15 cellular contexts compared by ENCODE assay signal in genomic region chr1:112056354-112056753, GRCh38.
DNase-seq lines count a peak whose midpoint lies in the region; ATAC-seq lines count a peak whose summit lies in the region.
"Had no signal": no experiment of that assay in that cellular context is flagged by ENCODE, and none has a peak within 500 bp of the region (broad histone marks: within the 10 kb centered on the region; RNA-seq: fewer than 3 reads in every experiment).

No MANE protein-coding gene starts in this region.

- no peaks in the 10 kb centered on the region for H3K9me2 ChIP-seq in Karpas-422 (replicated peaks; ENCODE audit: insufficient read depth, low read length)

- H3K9ac ChIP-seq in BLaER1 (no peak overlapping the region), Karpas-422 (ENCODE audit: low read length) (no peak overlapping the region)
- H3K9ac ChIP-seq: GM23248 had no signal

- H3K4me2 ChIP-seq in BLaER1 (peak overlapping the region; percentile 80), Karpas-422 (ENCODE audit: low read depth, low read length, poor library complexity, severe bottlenecking) (no peak overlapping the region)

- H3K4me1 ChIP-seq in BLaER1 (peaks cover 64% of the 10 kb centered on the region), right cardiac atrium (ENCODE audit: control insufficient read depth, insufficient read depth, low read length) (no peaks in the 10 kb centered on the region), HAP-1 (no peaks in the 10 kb centered on the region), Karpas-422 (ENCODE audit: low read length) (peaks cover 5% of the 10 kb centered on the region)
- H3K4me1 ChIP-seq: Caco-2 had no signal

- DNase-seq in Right ventricle myocardium superior: no peak
- DNase-seq in left cardiac atrium: no peak
- no peak for DNase-seq in right cardiac atrium
- DNase-seq in HAP-1 (ENCODE audit: low spot score in 2 of 2): no peak
- DNase-seq in H7: no peak
- DNase-seq in activated CD4-positive, alpha-beta T cell treated with anti-CD3 and anti-CD28 coated beads for 48 hours: no peak
- DNase-seq in Karpas-422: no peak
- DNase-seq: Caco-2; CD4-positive, alpha-beta T cell; GM23248; HFFc6 had no signal

- intact Hi-C loops in Right ventricle myocardium superior (cut with DNase I) (no loop called here), left cardiac atrium (cut with DNase I) (no loop called here), right cardiac atrium (cut with DNase I) (loop anchor here in 1 of 4 donors (10.0 kb wide), 1 partner anchor 278 kb away; no protein-coding TSS in a partner anchor)

- H2AFZ ChIP-seq in Karpas-422 (ENCODE audit: low read length): no peak overlapping the region
- H2AFZ ChIP-seq: GM23248 had no signal

- no peaks in the 10 kb centered on the region for H3K27me3 ChIP-seq in BLaER1
- H3K27me3 ChIP-seq in right cardiac atrium (ENCODE audit: control insufficient read depth, insufficient read depth): no peaks in the 10 kb centered on the region
- H3K27me3 ChIP-seq in HAP-1 (ENCODE audit: low read depth): no peaks in the 10 kb centered on the region
- H3K27me3 ChIP-seq in H7 (ENCODE audit: control insufficient read depth, insufficient read depth, low read length): no peaks in the 10 kb centered on the region; the same call in 1 of the 2 replicates
- no peaks in the 10 kb centered on the region for H3K27me3 ChIP-seq in Karpas-422 (ENCODE audit: low read length)

- H3K4me3 ChIP-seq in BLaER1 (no peak overlapping the region), right cardiac atrium (ENCODE audit: low read length) (no peak overlapping the region), HAP-1 (no peak overlapping the region), H7 (ENCODE audit: insufficient read depth, low read depth, low read length) (no peak overlapping the region), Karpas-422 (ENCODE audit: low read length) (no peak overlapping the region)
- H3K4me3 ChIP-seq: GM23248 had no signal

- H3K36me3 ChIP-seq in BLaER1: no peaks in the 10 kb centered on the region
- H3K36me3 ChIP-seq in HAP-1 (replicated peaks): no peaks in the 10 kb centered on the region
- H3K36me3 ChIP-seq in H7 (replicated peaks; ENCODE audit: control insufficient read depth, insufficient read depth, low read length): no peaks in the 10 kb centered on the region
- H3K36me3 ChIP-seq in Karpas-422 (ENCODE audit: insufficient read depth, low read length): no peaks in the 10 kb centered on the region

- 35% methylated on average over 5 of the region's 5 CpGs for WGBS in right cardiac atrium

- H3K27ac ChIP-seq in BLaER1 (no peak overlapping the region), right cardiac atrium (ENCODE audit: low read length) (peak overlapping the region; percentile 80), Karpas-422 (ENCODE audit: low read length) (no peak overlapping the region)
- H3K27ac ChIP-seq: C4-2B, GM23248 had no signal

- no peaks in the 10 kb centered on the region for H3K79me2 ChIP-seq in Karpas-422 (ENCODE audit: low read length)

- peak; percentile 83 for ATAC-seq in Right ventricle myocardium superior (ENCODE audit: poor library complexity)
- peak; percentile 44 to 61 for ATAC-seq in left cardiac atrium
- ATAC-seq in right cardiac atrium: peak; percentile 53 to 61
- ATAC-seq: HCT116, HepG2 had no signal

- in situ Hi-C loops in HAP-1 (cut with MboI; ENCODE audit: low sequenced_read_pairs): no loop called here

- H4K20me1 ChIP-seq in BLaER1: peaks cover 12% of the 10 kb centered on the region; the same call in 1 of the 2 replicates
- no peaks in the 10 kb centered on the region for H4K20me1 ChIP-seq in Karpas-422 (ENCODE audit: insufficient read depth, low read depth, low read length)

- H3K9me3 ChIP-seq in BLaER1 (no peaks in the 10 kb centered on the region), right cardiac atrium (ENCODE audit: control insufficient read depth, low read length) (no peaks in the 10 kb centered on the region), HAP-1 (no peaks in the 10 kb centered on the region), Karpas-422 (ENCODE audit: low read length) (no peaks in the 10 kb centered on the region)
- H3K9me3 ChIP-seq: Caco-2 had no signal
